ENCODE assay signal across 9 cellular contexts in genomic region chr1:204128964-204129896, GRCh38. TPM values are rescaled to one million over a fixed set of nuclear protein-coding genes. Genes with fewer than 3 reads are reported as not detected.
DNase-seq lines count a peak whose midpoint lies in the region; ATAC-seq and TF ChIP-seq lines count a peak whose summit lies in the region.
"Had no signal": no experiment of that assay in that cellular context is flagged by ENCODE, and none has a peak within 500 bp of the region (broad histone marks: within the 10 kb centered on the region; RNA-seq: fewer than 3 reads in every experiment).

No MANE protein-coding gene starts in this region.

- H3K9me3 Mint-ChIP-seq in activated T-helper 2 cell treated with anti-CD3 and anti-CD28 coated beads, Interferon-gamma antibody, Interleukin-2, Interleukin-4, amounts not matched to agents 10 μg/mL and 5 μg/mL and 100 μg/mL, durations not matched to agents 14 hours and 24 hours and 36 hours = no peaks in the 10 kb centered on the region
- no peaks in the 10 kb centered on the region for H3K9me3 Mint-ChIP-seq in natural killer cell treated with Interleukin-12 subunit alpha and Interleukin-12 subunit beta and Interleukin-15 and Interleukin-18, amount 100 ng/mL, for 72 hours

- no peaks in the 10 kb centered on the region for H3K36me3 Mint-ChIP-seq in activated T-helper 2 cell treated with anti-CD3 and anti-CD28 coated beads, Interferon-gamma antibody, Interleukin-2, Interleukin-4, amounts not matched to agents 10 μg/mL and 5 μg/mL and 100 μg/mL, durations not matched to agents 14 hours and 24 hours and 36 hours (ENCODE audit: low read depth)
- no peaks in the 10 kb centered on the region for H3K36me3 Mint-ChIP-seq in natural killer cell treated with Interleukin-12 subunit alpha and Interleukin-12 subunit beta and Interleukin-15 and Interleukin-18, amount 100 ng/mL, for 72 hours

- H3K4me1 Mint-ChIP-seq in activated T-helper 2 cell treated with anti-CD3 and anti-CD28 coated beads, Interferon-gamma antibody, Interleukin-2, Interleukin-4, amounts not matched to agents 10 μg/mL and 5 μg/mL and 100 μg/mL, durations not matched to agents 14 hours and 24 hours and 36 hours (ENCODE audit: low read depth) = peaks cover 9% of the 10 kb centered on the region
- H3K4me1 Mint-ChIP-seq in natural killer cell treated with Interleukin-12 subunit alpha and Interleukin-12 subunit beta and Interleukin-15 and Interleukin-18, amount 100 ng/mL, for 72 hours (ENCODE audit: low read depth in 2 of 2) = peaks cover 9 to 12% of the 10 kb centered on the region in 2 donors

- intact Hi-C loops in activated T-helper 2 cell treated with anti-CD3 and anti-CD28 coated beads, Interferon-gamma antibody, Interleukin-2, Interleukin-4, amounts not matched to agents 10 μg/mL and 5 μg/mL and 100 μg/mL, durations not matched to agents 14 hours and 24 hours and 36 hours (cut with micrococcal nuclease) = loop anchor here (1.0 to 10.0 kb wide), 2 partner anchors 268 to 624 kb away; partner anchors contain the start of gene SNRPE

- TF ChIP-seq POLR2A in Peyer's patch (IDR thresholded peaks at IDR 0.05) = no peak

- H3K27ac Mint-ChIP-seq in activated T-helper 2 cell treated with anti-CD3 and anti-CD28 coated beads, Interferon-gamma antibody, Interleukin-2, Interleukin-4, amounts not matched to agents 10 μg/mL and 5 μg/mL and 100 μg/mL, durations not matched to agents 14 hours and 24 hours and 36 hours = no peak overlapping the region
- peak overlapping the region in 1 of 2 donors; percentile 64 for H3K27ac Mint-ChIP-seq in natural killer cell treated with Interleukin-12 subunit alpha and Interleukin-12 subunit beta and Interleukin-15 and Interleukin-18, amount 100 ng/mL, for 72 hours

- peak; percentile 76 for DNase-seq in EH (ENCODE audit: low read depth)
- peak; percentile 22 for DNase-seq in Jurkat, Clone E6-1 (ENCODE audit: low read depth, low spot score)
- peak; percentile 32 to 83 (median 72) for DNase-seq in Peyer's patch
- peak; percentile 53 for DNase-seq in activated T-helper 2 cell treated with anti-CD3 and anti-CD28 coated beads, Interferon-gamma antibody, Interleukin-2, Interleukin-4, amounts not matched to agents 10 μg/mL and 5 μg/mL and 100 μg/mL, durations not matched to agents 14 hours and 24 hours and 36 hours (ENCODE audit: low spot score)
- peak; percentile 70 for DNase-seq in fibroblast of the aortic adventitia (ENCODE audit: low read depth)
- no peak for DNase-seq in natural killer cell treated with Interleukin-12 subunit alpha and Interleukin-12 subunit beta and Interleukin-15 and Interleukin-18, amount 100 ng/mL, for 72 hours (ENCODE audit: low spot score)
- DNase-seq in stimulated activated naive CD8-positive, alpha-beta T cell treated with anti-CD3 and anti-CD28 coated beads, Interleukin-15, Interleukin-2, amounts not matched to agents 100 U/mL and 50 U/mL, for 24 hours = peak; percentile 68
- no peak for DNase-seq in mesenteric fat pad (ENCODE audit: low spot score)

- ATAC-seq in natural killer cell treated with Interleukin-12 subunit alpha and Interleukin-12 subunit beta and Interleukin-15 and Interleukin-18, amount 100 ng/mL, for 72 hours = peak; percentile 81 to 86
- ATAC-seq in stimulated activated naive CD8-positive, alpha-beta T cell treated with anti-CD3 and anti-CD28 coated beads, Interleukin-15, Interleukin-2, amounts not matched to agents 100 U/mL and 50 U/mL, for 24 hours = peak; percentile 84

- H3K4me3 Mint-ChIP-seq in activated T-helper 2 cell treated with anti-CD3 and anti-CD28 coated beads, Interferon-gamma antibody, Interleukin-2, Interleukin-4, amounts not matched to agents 10 μg/mL and 5 μg/mL and 100 μg/mL, durations not matched to agents 14 hours and 24 hours and 36 hours (ENCODE audit: low read depth) = no peak overlapping the region
- peak overlapping the region; percentile 20 for H3K4me3 Mint-ChIP-seq in natural killer cell treated with Interleukin-12 subunit alpha and Interleukin-12 subunit beta and Interleukin-15 and Interleukin-18, amount 100 ng/mL, for 72 hours

- H3K27ac ChIP-seq in Peyer's patch = peak overlapping the region in 2 of 4 donors; percentile 12 to 13

- peaks cover 0 to 23% (median 0%) of the 10 kb centered on the region in 3 donors for H3K36me3 ChIP-seq in Peyer's patch

- no peaks in the 10 kb centered on the region for H3K9me3 ChIP-seq in Peyer's patch

- TF ChIP-seq CTCF in Peyer's patch (IDR thresholded peaks at IDR 0.05) (peak; percentile 51 to 94 (median 83)), fibroblast of the aortic adventitia (IDR thresholded peaks at IDR 0.05; ENCODE audit: insufficient read depth, low read length) (peak; percentile 89)

- H3K27me3 Mint-ChIP-seq in activated T-helper 2 cell treated with anti-CD3 and anti-CD28 coated beads, Interferon-gamma antibody, Interleukin-2, Interleukin-4, amounts not matched to agents 10 μg/mL and 5 μg/mL and 100 μg/mL, durations not matched to agents 14 hours and 24 hours and 36 hours (ENCODE audit: low read depth) = no peaks in the 10 kb centered on the region
- H3K27me3 Mint-ChIP-seq in natural killer cell treated with Interleukin-12 subunit alpha and Interleukin-12 subunit beta and Interleukin-15 and Interleukin-18, amount 100 ng/mL, for 72 hours = no peaks in the 10 kb centered on the region

- H3K4me1 ChIP-seq in Peyer's patch = peaks cover 0 to 41% (median 2%) of the 10 kb centered on the region in 4 donors

- H3K4me3 ChIP-seq in Jurkat, Clone E6-1 (ENCODE audit: low read length) = no peak overlapping the region
- H3K4me3 ChIP-seq in Peyer's patch (peak overlapping the region in 2 of 4 donors; percentile 28 to 47), fibroblast of the aortic adventitia (ENCODE audit: low read depth, low read length) (no peak overlapping the region)

- no peaks in the 10 kb centered on the region for H3K27me3 ChIP-seq in Peyer's patch

RNA-seq across cellular contexts. Expression of gene ETNK2, which starts 22.6 kb away (rescaled TPM):
- polyA plus RNA-seq in Jurkat, Clone E6-1 (2012; ENCODE audit: insufficient read depth, insufficient read length) = 14.3 TPM
- total RNA-seq in Peyer's patch (1 to 10 TPM in 2 of 4 donors, under 1 TPM in 1, not detected in 1; 0.35 to 9.7 (median 5.7) TPM), fibroblast of the aortic adventitia (ENCODE audit: low replicate concordance) (2.6 and 6.4 TPM in 2 replicates), mesenteric fat pad (6.1 TPM)
- total RNA-seq in activated T-helper 2 cell treated with anti-CD3 and anti-CD28 coated beads, Interferon-gamma antibody, Interleukin-2, Interleukin-4, amounts not matched to agents 10 μg/mL and 5 μg/mL and 100 μg/mL, durations not matched to agents 14 hours and 24 hours and 36 hours = 0.32 and 0.37 TPM in 2 replicates
- under 1 TPM; 0.50 to 0.67 TPM for total RNA-seq in natural killer cell treated with Interleukin-12 subunit alpha and Interleukin-12 subunit beta and Interleukin-15 and Interleukin-18, amount 100 ng/mL, for 72 hours

RNA-seq across cellular contexts. Expression of gene REN, which starts 36.9 kb away (rescaled TPM):
- polyA plus RNA-seq in Jurkat, Clone E6-1 (2012; ENCODE audit: insufficient read depth, insufficient read length) = not detected
- total RNA-seq in Peyer's patch (not detected), fibroblast of the aortic adventitia (ENCODE audit: low replicate concordance) (not detected in 2 replicates), mesenteric fat pad (1.3 TPM)
- total RNA-seq in activated T-helper 2 cell treated with anti-CD3 and anti-CD28 coated beads, Interferon-gamma antibody, Interleukin-2, Interleukin-4, amounts not matched to agents 10 μg/mL and 5 μg/mL and 100 μg/mL, durations not matched to agents 14 hours and 24 hours and 36 hours = not detected in 2 replicates
- total RNA-seq in natural killer cell treated with Interleukin-12 subunit alpha and Interleukin-12 subunit beta and Interleukin-15 and Interleukin-18, amount 100 ng/mL, for 72 hours = not detected
- total RNA-seq: dermis microvascular lymphatic vessel endothelial cell had no signal

RNA-seq across cellular contexts. Expression of gene SOX13, which starts 56.3 kb away (rescaled TPM):
- polyA plus RNA-seq in Jurkat, Clone E6-1 (2012; ENCODE audit: insufficient read depth, insufficient read length) = 6.6 TPM
- 10 to 100 TPM; 42.1 to 80.3 (median 59.0) TPM for total RNA-seq in Peyer's patch
- 0.62 and 0.71 TPM in 2 replicates for total RNA-seq in activated T-helper 2 cell treated with anti-CD3 and anti-CD28 coated beads, Interferon-gamma antibody, Interleukin-2, Interleukin-4, amounts not matched to agents 10 μg/mL and 5 μg/mL and 100 μg/mL, durations not matched to agents 14 hours and 24 hours and 36 hours
- 3.3 and 5.1 TPM in 2 replicates for total RNA-seq in fibroblast of the aortic adventitia (ENCODE audit: low replicate concordance)
- 1 to 10 TPM; 5.9 to 8.3 TPM for total RNA-seq in natural killer cell treated with Interleukin-12 subunit alpha and Interleukin-12 subunit beta and Interleukin-15 and Interleukin-18, amount 100 ng/mL, for 72 hours
- total RNA-seq in mesenteric fat pad = 33.1 TPM

Comparison
In these comparisons a context has a peak if more than half of its experiments do, and no peak if none do; other contexts are left out.
1. DNase-seq: peak in EH (single experiment), Jurkat, Clone E6-1 (single experiment), Peyer's patch (3 of 3), activated T-helper 2 cell treated with anti-CD3 and anti-CD28 coated beads, Interferon-gamma antibody, Interleukin-2, Interleukin-4, amounts not matched to agents 10 μg/mL and 5 μg/mL and 100 μg/mL, durations not matched to agents 14 hours and 24 hours and 36 hours (single experiment), fibroblast of the aortic adventitia (single experiment) and stimulated activated naive CD8-positive, alpha-beta T cell treated with anti-CD3 and anti-CD28 coated beads, Interleukin-15, Interleukin-2, amounts not matched to agents 100 U/mL and 50 U/mL, for 24 hours (single experiment); none in natural killer cell treated with Interleukin-12 subunit alpha and Interleukin-12 subunit beta and Interleukin-15 and Interleukin-18, amount 100 ng/mL, for 72 hours (single experiment) and mesenteric fat pad (single experiment).